In the genomic region with DNA sequence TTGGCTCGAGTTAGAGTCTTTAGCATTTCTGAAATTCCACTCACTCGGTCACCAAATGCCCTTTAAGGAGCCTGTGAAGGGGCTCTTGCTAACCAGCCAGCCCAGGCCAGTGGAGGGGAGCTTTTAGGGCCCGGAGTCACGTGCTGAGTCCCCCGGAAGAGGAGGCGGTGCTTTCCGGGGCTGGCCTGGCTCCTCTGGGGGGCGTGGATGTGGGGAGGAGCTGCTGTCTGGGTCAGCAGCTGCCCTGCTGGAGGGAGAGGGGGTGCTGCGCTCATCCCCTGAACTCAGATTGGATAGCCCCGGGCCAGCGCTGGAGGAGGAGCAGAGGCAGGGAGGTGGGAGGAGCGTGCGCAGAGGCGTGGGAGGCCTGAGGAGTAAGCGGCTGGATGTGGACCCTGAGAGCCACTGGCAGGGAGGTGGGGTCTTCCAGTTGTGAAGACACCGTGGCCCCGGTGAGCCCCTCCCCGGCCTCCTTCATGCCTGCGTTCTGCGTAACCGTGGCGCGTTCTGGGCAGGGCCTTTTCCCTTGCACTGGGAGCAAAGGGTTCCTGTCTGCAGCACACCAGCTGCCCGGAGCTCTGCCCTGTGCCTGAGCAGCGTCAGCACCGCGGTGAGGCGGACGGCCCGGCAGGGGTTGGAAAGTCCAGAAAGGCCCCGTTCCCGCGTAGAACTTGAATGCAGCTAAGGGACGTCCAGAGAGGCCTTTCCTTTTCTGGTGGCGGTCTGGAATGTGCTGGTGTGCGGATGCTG, we compare ENCODE assay signal across 1 cellular context.
TF ChIP-seq lines count a peak whose summit lies in the region.

No MANE protein-coding gene starts in this region.

TF ChIP-seq in SK-N-SH, 30 proteins besides CTCF, POLR2A, EP300 and RAD21 (continued from another document):
- TF ChIP-seq MAX (IDR thresholded peaks at IDR 0.05; ENCODE audit: low read depth): peak; percentile 93
- TF ChIP-seq FOXJ3 (CRISPR knock-in tag; IDR thresholded peaks at IDR 0.05): peak; percentile 34; the same call in 1 of the 2 replicates
- 0 out of 2 replicates have a peak, but pooled peaks have one; percentile 6 for TF ChIP-seq SMC3 (IDR thresholded peaks at IDR 0.05; ENCODE audit: low read depth, low read length)
- peak; percentile 67 for TF ChIP-seq NRF1 (IDR thresholded peaks at IDR 0.05; ENCODE audit: low read depth, low read length)
- no peak for TF ChIP-seq YY1 (IDR thresholded peaks at IDR 0.05; ENCODE audit: low read depth)
- TF ChIP-seq, protein P1, sequence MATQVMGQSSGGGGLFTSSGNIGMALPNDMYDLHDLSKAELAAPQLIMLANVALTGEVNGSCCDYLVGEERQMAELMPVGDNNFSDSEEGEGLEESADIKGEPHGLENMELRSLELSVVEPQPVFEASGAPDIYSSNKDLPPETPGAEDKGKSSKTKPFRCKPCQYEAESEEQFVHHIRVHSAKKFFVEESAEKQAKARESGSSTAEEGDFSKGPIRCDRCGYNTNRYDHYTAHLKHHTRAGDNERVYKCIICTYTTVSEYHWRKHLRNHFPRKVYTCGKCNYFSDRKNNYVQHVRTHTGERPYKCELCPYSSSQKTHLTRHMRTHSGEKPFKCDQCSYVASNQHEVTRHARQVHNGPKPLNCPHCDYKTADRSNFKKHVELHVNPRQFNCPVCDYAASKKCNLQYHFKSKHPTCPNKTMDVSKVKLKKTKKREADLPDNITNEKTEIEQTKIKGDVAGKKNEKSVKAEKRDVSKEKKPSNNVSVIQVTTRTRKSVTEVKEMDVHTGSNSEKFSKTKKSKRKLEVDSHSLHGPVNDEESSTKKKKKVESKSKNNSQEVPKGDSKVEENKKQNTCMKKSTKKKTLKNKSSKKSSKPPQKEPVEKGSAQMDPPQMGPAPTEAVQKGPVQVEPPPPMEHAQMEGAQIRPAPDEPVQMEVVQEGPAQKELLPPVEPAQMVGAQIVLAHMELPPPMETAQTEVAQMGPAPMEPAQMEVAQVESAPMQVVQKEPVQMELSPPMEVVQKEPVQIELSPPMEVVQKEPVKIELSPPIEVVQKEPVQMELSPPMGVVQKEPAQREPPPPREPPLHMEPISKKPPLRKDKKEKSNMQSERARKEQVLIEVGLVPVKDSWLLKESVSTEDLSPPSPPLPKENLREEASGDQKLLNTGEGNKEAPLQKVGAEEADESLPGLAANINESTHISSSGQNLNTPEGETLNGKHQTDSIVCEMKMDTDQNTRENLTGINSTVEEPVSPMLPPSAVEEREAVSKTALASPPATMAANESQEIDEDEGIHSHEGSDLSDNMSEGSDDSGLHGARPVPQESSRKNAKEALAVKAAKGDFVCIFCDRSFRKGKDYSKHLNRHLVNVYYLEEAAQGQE (IDR thresholded peaks at IDR 0.05; ENCODE audit: low read depth, low read length): peak; percentile 11; the same call in 1 of the 2 replicates
- peak; percentile 94 for TF ChIP-seq USF1 (IDR thresholded peaks at IDR 0.05; ENCODE audit: borderline replicate concordance, low read depth)
- peak; percentile 49; the same call in 1 of the 2 replicates for TF ChIP-seq POLR2AphosphoS5 (IDR thresholded peaks at IDR 0.05; ENCODE audit: low read depth, low read length)
- peak; percentile 55; the same call in 1 of the 2 replicates for TF ChIP-seq RFX5 (IDR thresholded peaks at IDR 0.05; ENCODE audit: low read length)
- TF ChIP-seq ELF1 (IDR thresholded peaks at IDR 0.05): peak; percentile 28; the same call in 1 of the 2 replicates
- no peak for TF ChIP-seq IRF3 (IDR thresholded peaks at IDR 0.05; ENCODE audit: low read depth, low read length)
- TF ChIP-seq NFIC (IDR thresholded peaks at IDR 0.05; ENCODE audit: borderline replicate concordance): no peak
